ENCODE assay signal across 8 cellular contexts in genomic region chrX:24148535-24149345, GRCh38. TPM values are rescaled to one million over a fixed set of nuclear protein-coding genes. Genes with fewer than 3 reads are reported as not detected.
A peak's percentile ranks its signal among the peaks of the same experiment; 100 is the strongest.
DNase-seq lines count a peak whose midpoint lies in the region; ATAC-seq, FAIRE-seq and TF ChIP-seq lines count a peak whose summit lies in the region.

No MANE protein-coding gene starts in this region.

- dilution Hi-C loops in endothelial cell of umbilical vein (cut with MboI; ENCODE audit: extremely low pct_ligation_motif_present, low sequenced_read_pairs) = no loop called here

- peak overlapping the region; percentile 75 for H3K4me3 Mint-ChIP-seq in T-helper 1 cell treated with Interleukin-12 subunit alpha and Interleukin-12 subunit beta and Interleukin-4 antibody, amounts not matched to agents 30 μg/mL and 1 μg/mL, for 36 hours
- H3K4me3 Mint-ChIP-seq in natural killer cell treated with Interleukin-12 subunit alpha and Interleukin-12 subunit beta and Interleukin-15 and Interleukin-18, amount 100 ng/mL, for 72 hours = peak overlapping the region; percentile 75

- POLR2A ChIA-PET in endothelial cell of umbilical vein (lab: Charles Lee) = no interaction called here

- peaks cover 42% of the 10 kb centered on the region for H3K4me1 Mint-ChIP-seq in T-helper 1 cell treated with Interleukin-12 subunit alpha and Interleukin-12 subunit beta and Interleukin-4 antibody, amounts not matched to agents 30 μg/mL and 1 μg/mL, for 36 hours (ENCODE audit: low read depth)
- peaks cover 47 to 53% of the 10 kb centered on the region in 2 donors for H3K4me1 Mint-ChIP-seq in natural killer cell treated with Interleukin-12 subunit alpha and Interleukin-12 subunit beta and Interleukin-15 and Interleukin-18, amount 100 ng/mL, for 72 hours (ENCODE audit: low read depth in 2 of 2)

- peak overlapping the region; percentile 89 for H3K27ac Mint-ChIP-seq in T-helper 1 cell treated with Interleukin-12 subunit alpha and Interleukin-12 subunit beta and Interleukin-4 antibody, amounts not matched to agents 30 μg/mL and 1 μg/mL, for 36 hours
- H3K27ac Mint-ChIP-seq in natural killer cell treated with Interleukin-12 subunit alpha and Interleukin-12 subunit beta and Interleukin-15 and Interleukin-18, amount 100 ng/mL, for 72 hours = peak overlapping the region; percentile 85 to 94

- peak overlapping the region; percentile 87 for H3K9ac ChIP-seq in endothelial cell of umbilical vein (replicated peaks; ENCODE audit: extremely low read depth, insufficient read depth, low read length)

- H3K27ac ChIP-seq in endothelial cell of umbilical vein (ENCODE audit: insufficient read depth, low read depth, low read length) = peak overlapping the region; percentile 86

- peaks cover 17% of the 10 kb centered on the region for H3K36me3 Mint-ChIP-seq in T-helper 1 cell treated with Interleukin-12 subunit alpha and Interleukin-12 subunit beta and Interleukin-4 antibody, amounts not matched to agents 30 μg/mL and 1 μg/mL, for 36 hours (ENCODE audit: low read depth)
- H3K36me3 Mint-ChIP-seq in natural killer cell treated with Interleukin-12 subunit alpha and Interleukin-12 subunit beta and Interleukin-15 and Interleukin-18, amount 100 ng/mL, for 72 hours = peaks cover 18% of the 10 kb centered on the region

- no peaks in the 10 kb centered on the region for H3K27me3 ChIP-seq in endothelial cell of umbilical vein (ENCODE audit: control insufficient read depth in 2 of 2, insufficient read depth in 2 of 2, low read length in 2 of 2)

- H4K20me1 ChIP-seq in endothelial cell of umbilical vein (replicated peaks; ENCODE audit: control insufficient read depth, extremely low read depth, insufficient read depth, low read length) = no peaks in the 10 kb centered on the region

- H3K4me2 ChIP-seq in endothelial cell of umbilical vein (ENCODE audit: insufficient read depth, low read length) = peak overlapping the region; percentile 88

- CTCF ChIA-PET in endothelial cell of umbilical vein (lab: Charles Lee) = no interaction called here

- FAIRE-seq in endothelial cell of umbilical vein (lab: Jason Lieb, UNC) = no peak
- FAIRE-seq in D721Med (lab: Jason Lieb, UNC) = no peak

- H3K4me1 ChIP-seq in endothelial cell of umbilical vein (ENCODE audit: control insufficient read depth, extremely low read depth, insufficient read depth, low read length) = peaks cover 47% of the 10 kb centered on the region

- H3K79me2 ChIP-seq in endothelial cell of umbilical vein (ENCODE audit: control insufficient read depth, insufficient read depth, low read length) = peaks cover 34% of the 10 kb centered on the region

- intact Hi-C loops in endothelial cell of umbilical vein (cut with micrococcal nuclease) = no loop called here

- H2AFZ ChIP-seq in endothelial cell of umbilical vein (ENCODE audit: low read depth, low read length) = peak overlapping the region; percentile 41

- peak overlapping the region; percentile 67 for H3K4me3 ChIP-seq in HFF-Myc (replicated peaks; ENCODE audit: low read depth, low read length)
- peak overlapping the region; percentile 53 to 79 (median 68) for H3K4me3 ChIP-seq in endothelial cell of umbilical vein (replicated peaks in 1 of 3; ENCODE audit: insufficient read depth in 1 of 3, low read depth in 1 of 3, low read length in 3 of 3)

- no peaks in the 10 kb centered on the region for H3K27me3 Mint-ChIP-seq in T-helper 1 cell treated with Interleukin-12 subunit alpha and Interleukin-12 subunit beta and Interleukin-4 antibody, amounts not matched to agents 30 μg/mL and 1 μg/mL, for 36 hours (ENCODE audit: low read depth)
- H3K27me3 Mint-ChIP-seq in natural killer cell treated with Interleukin-12 subunit alpha and Interleukin-12 subunit beta and Interleukin-15 and Interleukin-18, amount 100 ng/mL, for 72 hours = no peaks in the 10 kb centered on the region

- H3K9me3 ChIP-seq in endothelial cell of umbilical vein (replicated peaks; ENCODE audit: control insufficient read depth, insufficient read depth, low read length) = no peaks in the 10 kb centered on the region

- BruUV-seq in endothelial cell of umbilical vein (replicated peaks; lab: Mats Ljungman, UMichigan) = TSS peak; percentile 77

- no peaks in the 10 kb centered on the region for H3K9me1 ChIP-seq in endothelial cell of umbilical vein (replicated peaks; ENCODE audit: control insufficient read depth, extremely low read depth, insufficient read depth, low read length)

- no peaks in the 10 kb centered on the region for H3K9me3 Mint-ChIP-seq in T-helper 1 cell treated with Interleukin-12 subunit alpha and Interleukin-12 subunit beta and Interleukin-4 antibody, amounts not matched to agents 30 μg/mL and 1 μg/mL, for 36 hours
- no peaks in the 10 kb centered on the region for H3K9me3 Mint-ChIP-seq in natural killer cell treated with Interleukin-12 subunit alpha and Interleukin-12 subunit beta and Interleukin-15 and Interleukin-18, amount 100 ng/mL, for 72 hours

- peak; percentile 48 for DNase-seq in DMS114 treated with DMSO at 0.1 percent for 48 hours (lab: John Stamatoyannopoulos, UW; ENCODE audit: unreplicated experiment)
- no peak for DNase-seq in HFF-Myc (ENCODE audit: extremely low read depth, low read depth)
- peak; percentile 42 for DNase-seq in endothelial cell of umbilical vein (ENCODE audit: low read depth, low spot score)
- no peak for DNase-seq in natural killer cell treated with Interleukin-12 subunit alpha and Interleukin-12 subunit beta and Interleukin-15 and Interleukin-18, amount 100 ng/mL, for 72 hours (ENCODE audit: low spot score)
- no peak for DNase-seq in D721Med (ENCODE audit: insufficient read length, low spot score)
- DNase-seq in middle frontal gyrus (ENCODE audit: extremely low spot score, low spot score) = no peak
- no peak for DNase-seq in stimulated activated CD4-positive, alpha-beta T cell treated with anti-CD3 and anti-CD28 coated beads, Interleukin-15, amount 100 ng/mL, for 24 hours

- no peaks in the 10 kb centered on the region for H3K36me3 ChIP-seq in endothelial cell of umbilical vein (ENCODE audit: control insufficient read depth in 2 of 2, extremely low read depth in 1 of 2, insufficient read depth in 2 of 2, low read length in 2 of 2)

- TF ChIP-seq CTCF in HFF-Myc (IDR thresholded peaks at IDR 0.05; ENCODE audit: low read depth, low read length, missing control alignments) (no peak), endothelial cell of umbilical vein (IDR thresholded peaks at IDR 0.05; ENCODE audit: extremely low read depth in 1 of 2, insufficient read depth in 1 of 2, low read depth in 1 of 2, low read length in 2 of 2) (no peak), D721Med (IDR thresholded peaks at IDR 0.05; ENCODE audit: insufficient read depth, missing control alignments) (no peak)

- TF ChIP-seq POLR2A in endothelial cell of umbilical vein (IDR thresholded peaks at IDR 0.05; ENCODE audit: low read depth, low read length) = no peak

- ATAC-seq in natural killer cell treated with Interleukin-12 subunit alpha and Interleukin-12 subunit beta and Interleukin-15 and Interleukin-18, amount 100 ng/mL, for 72 hours = no peak

TF ChIP-seq in endothelial cell of umbilical vein, 7 proteins besides CTCF, POLR2A, EP300 and RAD21:
- TF ChIP-seq EZH2 (IDR thresholded peaks at IDR 0.05; ENCODE audit: borderline replicate concordance, low read depth, low read length, severe bottlenecking) = no peak
- no peak for TF ChIP-seq JUN (IDR thresholded peaks at IDR 0.05; ENCODE audit: borderline replicate concordance, insufficient read depth, insufficient read length, low read depth)
- no peak for TF ChIP-seq GATA2 (IDR thresholded peaks at IDR 0.05; ENCODE audit: insufficient read depth, insufficient read length, low read depth, low read length)
- TF ChIP-seq MYC (IDR thresholded peaks at IDR 0.05; ENCODE audit: low read depth, low read length) = no peak

RNA-seq across cellular contexts. Expression of gene ZFX, which starts 0.8 kb away (rescaled TPM):
- 32.1 and 34.1 TPM in 2 replicates for total RNA-seq in endothelial cell of umbilical vein
- polyA plus RNA-seq in endothelial cell of umbilical vein = 6.0 and 11.4 TPM in 2 replicates
- polyA plus RNA-seq in endothelial cell of umbilical vein (2011; cell fraction: cytosol; rRNA removed) = 9.0 and 9.6 TPM in 2 replicates
- 28.2 and 30.6 TPM in 2 replicates for polyA plus RNA-seq in endothelial cell of umbilical vein (2011; cell fraction: nucleus; rRNA removed)
- 14.8 TPM in 2 replicates for polyA plus RNA-seq in endothelial cell of umbilical vein (2012)
- polyA minus RNA-seq in endothelial cell of umbilical vein = 53.9 and 59.0 TPM in 2 replicates
- 63.0 TPM for polyA minus RNA-seq in endothelial cell of umbilical vein (2011; cell fraction: cytosol; rRNA and poly(A)+ RNA removed)
- polyA minus RNA-seq in endothelial cell of umbilical vein (2011; cell fraction: nucleus; rRNA and poly(A)+ RNA removed) = 60.4 and 61.5 TPM in 2 replicates
- total RNA-seq in natural killer cell treated with Interleukin-12 subunit alpha and Interleukin-12 subunit beta and Interleukin-15 and Interleukin-18, amount 100 ng/mL, for 72 hours = 10 to 100 TPM; 57.7 to 78.1 TPM

Comparison
In these comparisons a context has a peak if more than half of its experiments do, and no peak if none do; other contexts are left out.
1. DNase-seq: peak in DMS114 treated with DMSO at 0.1 percent for 48 hours (single experiment) and endothelial cell of umbilical vein (single experiment); none in HFF-Myc (single experiment), natural killer cell treated with Interleukin-12 subunit alpha and Interleukin-12 subunit beta and Interleukin-15 and Interleukin-18, amount 100 ng/mL, for 72 hours (single experiment), D721Med (single experiment), middle frontal gyrus (single experiment) and stimulated activated CD4-positive, alpha-beta T cell treated with anti-CD3 and anti-CD28 coated beads, Interleukin-15, amount 100 ng/mL, for 24 hours (single experiment).